In the genomic region with DNA sequence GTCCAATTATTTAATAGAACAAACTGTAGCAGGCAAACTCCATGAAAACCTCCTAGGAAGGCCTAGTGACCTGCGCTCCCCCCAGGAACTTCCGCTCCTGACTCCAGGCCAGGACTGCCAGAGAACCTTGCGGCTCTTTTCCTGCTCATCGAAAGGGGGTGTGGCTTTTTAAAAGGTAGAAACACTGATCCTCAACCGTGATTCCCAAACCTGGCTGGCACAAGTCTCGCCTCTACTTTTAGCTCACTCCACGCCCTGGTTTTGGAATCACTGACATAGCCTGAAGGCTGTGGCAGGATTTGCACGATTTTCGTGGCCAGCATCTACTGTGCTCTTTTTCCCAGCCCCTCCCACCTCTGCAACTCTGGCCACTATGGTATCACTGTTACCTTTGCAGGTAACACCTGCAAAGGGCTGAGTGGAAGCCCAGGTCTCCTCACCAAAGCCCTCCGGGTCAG, we compare ENCODE assay signal across 11 cellular contexts. TPM values are rescaled to one million over a fixed set of nuclear protein-coding genes. Genes with fewer than 3 reads are reported as not detected.
A peak's percentile ranks its signal among the peaks of the same experiment; 100 is the strongest.
DNase-seq lines count a peak whose midpoint lies in the region; ATAC-seq and TF ChIP-seq lines count a peak whose summit lies in the region.
"Had no signal": no experiment of that assay in that cellular context is flagged by ENCODE, and none has a peak within 500 bp of the region (broad histone marks: within the 10 kb centered on the region; RNA-seq: fewer than 3 reads in every experiment).

No MANE protein-coding gene starts in this region.

- H3K4me3 ChIP-seq in choroid plexus epithelial cell (ENCODE audit: low read depth, low read length) (no peak overlapping the region), lower lobe of right lung (no peak overlapping the region), tibial artery (no peak overlapping the region)
- no peak overlapping the region for H3K4me3 ChIP-seq in naive thymus-derived CD4-positive, alpha-beta T cell (ENCODE audit: low read length)

- no peak overlapping the region for H3K27ac Mint-ChIP-seq in naive thymus-derived CD4-positive, alpha-beta T cell
- H3K27ac Mint-ChIP-seq: activated naive CD8-positive, alpha-beta T cell treated with anti-CD3 and anti-CD28 coated beads for 36 hours; stimulated activated naive CD8-positive, alpha-beta T cell treated with anti-CD3 and anti-CD28 coated beads, Interleukin-15, amount 100 ng/mL, for 72 hours had no signal

- H3K36me3 Mint-ChIP-seq in naive thymus-derived CD4-positive, alpha-beta T cell, result no peaks in the 10 kb centered on the region

- CTCF ChIA-PET in naive thymus-derived CD4-positive, alpha-beta T cell (lab: Charles Lee), result no interaction called here

- ATAC-seq in lower lobe of right lung, result peak; percentile 42 to 53
- no peak for ATAC-seq in naive thymus-derived CD4-positive, alpha-beta T cell
- ATAC-seq: stimulated activated naive CD8-positive, alpha-beta T cell treated with anti-CD3 and anti-CD28 coated beads, Interleukin-15, amount 100 ng/mL, for 72 hours had no signal

- peaks cover 94% of the 10 kb centered on the region for H3K4me1 ChIP-seq in lower lobe of right lung
- H3K4me1 ChIP-seq in tibial artery, result peaks cover 0 to 96% (median 76%) of the 10 kb centered on the region in 4 donors
- H3K4me1 ChIP-seq in naive thymus-derived CD4-positive, alpha-beta T cell (ENCODE audit: control insufficient read depth in 2 of 2, insufficient read depth in 2 of 2, low read length in 2 of 2), result no peaks in the 10 kb centered on the region

- intact Hi-C loops in lower lobe of right lung (cut with DNase I) (no loop called here), tibial artery (cut with DNase I; ENCODE audit: low total_unique reads) (no loop called here)
- intact Hi-C loops in naive thymus-derived CD4-positive, alpha-beta T cell (cut with micrococcal nuclease), result no loop called here

- H3K27ac ChIP-seq in lower lobe of right lung, result peak overlapping the region; percentile 93
- H3K27ac ChIP-seq in tibial artery, result peak overlapping the region; percentile 94 to 95
- no peak overlapping the region for H3K27ac ChIP-seq in naive thymus-derived CD4-positive, alpha-beta T cell (ENCODE audit: low read depth, low read length)

- H3K36me3 ChIP-seq in lower lobe of right lung (no peaks in the 10 kb centered on the region), tibial artery (peaks cover 0 to under 1% (median 0%) of the 10 kb centered on the region in 3 donors)
- no peaks in the 10 kb centered on the region for H3K36me3 ChIP-seq in naive thymus-derived CD4-positive, alpha-beta T cell (ENCODE audit: control insufficient read depth in 2 of 3, insufficient read depth in 3 of 3, low read length in 3 of 3)

- H3K9me3 ChIP-seq in lower lobe of right lung (no peaks in the 10 kb centered on the region), tibial artery (no peaks in the 10 kb centered on the region)
- no peaks in the 10 kb centered on the region for H3K9me3 ChIP-seq in naive thymus-derived CD4-positive, alpha-beta T cell (ENCODE audit: control insufficient read depth in 2 of 3, low read length in 3 of 3)

- no peaks in the 10 kb centered on the region for H3K27me3 ChIP-seq in lower lobe of right lung (ENCODE audit: low read depth)
- H3K27me3 ChIP-seq in tibial artery, result no peaks in the 10 kb centered on the region
- H3K27me3 ChIP-seq in naive thymus-derived CD4-positive, alpha-beta T cell (ENCODE audit: control insufficient read depth in 2 of 2, insufficient read depth in 2 of 2, low read length in 2 of 2), result no peaks in the 10 kb centered on the region

- POLR2A ChIA-PET in naive thymus-derived CD4-positive, alpha-beta T cell (lab: Charles Lee), result no interaction called here

- TF ChIP-seq CTCF in choroid plexus epithelial cell (conservative IDR thresholded peaks at IDR 0.05; ENCODE audit: low read depth, low read length), result no peak
- TF ChIP-seq CTCF in lower lobe of right lung (IDR thresholded peaks at IDR 0.05), result no peak
- no peak for TF ChIP-seq CTCF in tibial artery (IDR thresholded peaks at IDR 0.05)

- no peaks in the 10 kb centered on the region for H3K27me3 Mint-ChIP-seq in naive thymus-derived CD4-positive, alpha-beta T cell
- H3K27me3 Mint-ChIP-seq: activated naive CD8-positive, alpha-beta T cell treated with anti-CD3 and anti-CD28 coated beads for 36 hours; stimulated activated naive CD8-positive, alpha-beta T cell treated with anti-CD3 and anti-CD28 coated beads, Interleukin-15, amount 100 ng/mL, for 72 hours had no signal

- H3K4me1 Mint-ChIP-seq in naive thymus-derived CD4-positive, alpha-beta T cell, result peaks cover 0 to 8% (median 0%) of the 10 kb centered on the region in 7 donors
- H3K4me1 Mint-ChIP-seq: naive B cell; stimulated activated naive CD8-positive, alpha-beta T cell treated with anti-CD3 and anti-CD28 coated beads, Interleukin-15, amount 100 ng/mL, for 72 hours had no signal

- DNase-seq in NCI-H146 (lab: John Stamatoyannopoulos, UW), result peak; percentile 33
- no peak for DNase-seq in NCI-H146 treated with DMSO at 0.1 percent for 48 hours (lab: John Stamatoyannopoulos, UW; ENCODE audit: unreplicated experiment)
- peak; percentile 50 for DNase-seq in choroid plexus epithelial cell (ENCODE audit: low read depth)
- DNase-seq in lower lobe of right lung, result peak; percentile 66
- no peak for DNase-seq in tibial artery
- DNase-seq in stimulated activated CD4-positive, alpha-beta T cell treated with anti-CD3 and anti-CD28 coated beads, Interleukin-12 subunit alpha, Interleukin-12 subunit beta, amount 100 ng/mL, for 4 hours, result no peak
- no peak for DNase-seq in activated CD4-positive, alpha-beta T cell treated with anti-CD3 and anti-CD28 coated beads for 1 hour
- DNase-seq in naive thymus-derived CD4-positive, alpha-beta T cell, result no peak
- DNase-seq: activated naive CD8-positive, alpha-beta T cell treated with anti-CD3 and anti-CD28 coated beads for 36 hours; naive B cell; stimulated activated naive CD8-positive, alpha-beta T cell treated with anti-CD3 and anti-CD28 coated beads, Interleukin-15, amount 100 ng/mL, for 72 hours had no signal

- no peak overlapping the region for H3K4me3 Mint-ChIP-seq in naive thymus-derived CD4-positive, alpha-beta T cell
- H3K4me3 Mint-ChIP-seq: activated naive CD8-positive, alpha-beta T cell treated with anti-CD3 and anti-CD28 coated beads for 36 hours; naive B cell; stimulated activated naive CD8-positive, alpha-beta T cell treated with anti-CD3 and anti-CD28 coated beads, Interleukin-15, amount 100 ng/mL, for 72 hours had no signal

- H3K9me3 Mint-ChIP-seq in naive thymus-derived CD4-positive, alpha-beta T cell, result peaks cover 0 to 5% (median 0%) of the 10 kb centered on the region in 11 donors
- H3K9me3 Mint-ChIP-seq: activated naive CD8-positive, alpha-beta T cell treated with anti-CD3 and anti-CD28 coated beads for 36 hours; stimulated activated naive CD8-positive, alpha-beta T cell treated with anti-CD3 and anti-CD28 coated beads, Interleukin-15, amount 100 ng/mL, for 72 hours had no signal

RNA-seq across cellular contexts. Expression of gene MYOF, which starts 43.3 kb away (rescaled TPM):
- 127 TPM for total RNA-seq in lower lobe of right lung
- total RNA-seq in naive thymus-derived CD4-positive, alpha-beta T cell, result 10 to 100 TPM in 1 of 5 experiments, 1 to 10 TPM in 3, under 1 TPM in 1; 0.57 to 31.2 (median 1.5) TPM
- polyA plus RNA-seq in naive thymus-derived CD4-positive, alpha-beta T cell, result not detected

RNA-seq across cellular contexts. Expression of gene CEP55, which starts 57.6 kb away (rescaled TPM):
- 1.4 TPM for total RNA-seq in lower lobe of right lung
- 10 to 100 TPM in 1 of 5 experiments, under 1 TPM in 1, not detected in 3; 0.54 to 48.6 TPM for total RNA-seq in naive thymus-derived CD4-positive, alpha-beta T cell
- not detected for polyA plus RNA-seq in naive thymus-derived CD4-positive, alpha-beta T cell

Comparison
In these comparisons a context has a peak if more than half of its experiments do, and no peak if none do; other contexts are left out.
1. DNase-seq: peak in NCI-H146 (single experiment), choroid plexus epithelial cell (single experiment) and lower lobe of right lung (single experiment); none in NCI-H146 treated with DMSO at 0.1 percent for 48 hours (single experiment), tibial artery (0 of 2), stimulated activated CD4-positive, alpha-beta T cell treated with anti-CD3 and anti-CD28 coated beads, Interleukin-12 subunit alpha, Interleukin-12 subunit beta, amount 100 ng/mL, for 4 hours (single experiment), activated CD4-positive, alpha-beta T cell treated with anti-CD3 and anti-CD28 coated beads for 1 hour (single experiment) and naive thymus-derived CD4-positive, alpha-beta T cell (0 of 9).